In the genomic region with DNA sequence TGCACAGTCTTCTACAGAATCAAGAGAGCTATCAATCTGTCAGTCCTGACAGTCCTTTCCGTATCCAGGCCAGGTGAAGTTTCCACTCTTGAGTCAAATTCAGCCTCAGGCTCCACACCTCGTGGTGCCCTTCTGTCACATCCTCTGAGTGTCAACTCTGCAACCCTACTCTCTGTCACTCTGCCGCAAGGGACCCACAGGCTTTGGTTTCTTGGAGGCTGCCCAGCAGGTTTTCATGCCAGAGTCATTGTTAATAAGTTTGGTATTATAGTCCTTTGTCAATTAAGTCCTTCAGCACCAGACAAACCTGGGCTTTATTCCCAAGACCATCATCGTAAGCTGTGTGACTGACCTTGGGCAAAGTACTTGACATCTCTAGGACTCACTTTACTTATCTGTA, we compare ENCODE assay signal across 30 cellular contexts.
"Had no signal": no experiment of that assay in that cellular context is flagged by ENCODE, and none has a peak within 500 bp of the region (broad histone marks: within the 10 kb centered on the region; RNA-seq: fewer than 3 reads in every experiment).

No MANE protein-coding gene starts in this region.

- H3K4me1 ChIP-seq: ascending aorta, esophagus squamous epithelium, heart right ventricle, left ventricle myocardium inferior, prostate gland, sigmoid colon, upper lobe of left lung, vagina had no signal

- DNase-seq: activated CD4-positive, alpha-beta T cell treated with anti-CD3 and anti-CD28 coated beads for 4 hours; activated CD4-positive, alpha-beta T cell treated with anti-CD3 and anti-CD28 coated beads, Interleukin-2, amount 50 U/mL, for 4 hours; activated effector memory CD4-positive, alpha-beta T cell treated with Interleukin-2 at 50 U/mL for 16 hours; activated naive CD4-positive, alpha-beta T cell treated with anti-CD3 and anti-CD28 coated beads for 36 hours; activated naive CD8-positive, alpha-beta T cell treated with anti-CD3 and anti-CD28 coated beads for 36 hours; activated T-cell treated with anti-CD3 and anti-CD28 coated beads for 4 hours; activated T-cell treated with anti-CD3 and anti-CD28 coated beads, Interleukin-2, amount 50 U/mL, for 72 hours; brain microvascular endothelial cell; cortex of kidney; endodermal cell; esophagus squamous epithelium; foreskin melanocyte; heart right ventricle; left ventricle myocardium inferior; mucosa of descending colon; nephron progenitor cell; ovary; retina; sigmoid colon; small intestine; stimulated activated CD4-positive, alpha-beta T cell treated with anti-CD3 and anti-CD28 coated beads, Interleukin-4, amount 100 ng/mL, for 24 hours; substantia nigra; upper lobe of left lung had no signal

- H3K9me3 ChIP-seq: ascending aorta, esophagus squamous epithelium, heart right ventricle, left ventricle myocardium inferior, mucosa of descending colon, neutrophil, ovary, prostate gland, sigmoid colon, upper lobe of left lung, vagina had no signal

- H3K36me3 ChIP-seq: ascending aorta, brain microvascular endothelial cell, esophagus squamous epithelium, heart right ventricle, left ventricle myocardium inferior, neutrophil, ovary, prostate gland, sigmoid colon, upper lobe of left lung, vagina had no signal

- H3K4me3 ChIP-seq: ascending aorta, esophagus squamous epithelium, heart right ventricle, left ventricle myocardium inferior, mucosa of descending colon, ovary, prostate gland, sigmoid colon, upper lobe of left lung, vagina had no signal

- H3K27ac ChIP-seq: ascending aorta, brain microvascular endothelial cell, epithelial cell of prostate, esophagus squamous epithelium, heart right ventricle, left ventricle myocardium inferior, neutrophil, ovary, prostate gland, sigmoid colon, upper lobe of left lung, vagina, VCaP had no signal

- H3K27me3 ChIP-seq: ascending aorta, brain microvascular endothelial cell, esophagus squamous epithelium, neutrophil, ovary, sigmoid colon, upper lobe of left lung, vagina had no signal

- ATAC-seq: activated T-cell treated with anti-CD3 and anti-CD28 coated beads, Interleukin-2, amount 50 U/mL, for 72 hours; mucosa of descending colon; stimulated activated effector memory CD8-positive, alpha-beta T cell treated with anti-CD3 and anti-CD28 coated beads, Interleukin-12 subunit alpha, Interleukin-12 subunit beta, amount 100 ng/mL, for 72 hours had no signal
